In the genomic region with DNA sequence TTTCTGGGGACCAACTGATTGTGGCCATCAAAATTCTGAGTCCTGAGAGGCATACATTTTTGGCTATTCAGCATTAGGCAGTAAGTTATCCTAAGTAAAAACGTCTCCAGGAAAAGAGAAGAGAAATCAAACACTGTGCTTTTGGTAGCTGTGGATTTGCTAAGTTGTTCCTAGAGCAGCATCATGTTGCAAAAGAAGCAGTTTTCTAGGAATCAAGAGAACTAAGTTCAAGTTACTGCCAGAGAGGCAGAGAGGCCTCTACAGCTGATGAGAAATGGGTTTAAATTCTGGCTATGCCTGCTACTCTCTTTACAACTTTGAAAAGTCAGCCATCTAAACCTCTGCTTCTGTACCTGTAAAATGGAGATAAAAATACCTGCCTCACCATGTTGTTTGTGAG, we compare ENCODE assay signal across 1 cellular context.
TF ChIP-seq lines count a peak whose summit lies in the region.

No MANE protein-coding gene starts in this region.

TF ChIP-seq in GM23338, 12 proteins besides CTCF, POLR2A, EP300 and RAD21 (continued from another document):
- TF ChIP-seq, protein P1, sequence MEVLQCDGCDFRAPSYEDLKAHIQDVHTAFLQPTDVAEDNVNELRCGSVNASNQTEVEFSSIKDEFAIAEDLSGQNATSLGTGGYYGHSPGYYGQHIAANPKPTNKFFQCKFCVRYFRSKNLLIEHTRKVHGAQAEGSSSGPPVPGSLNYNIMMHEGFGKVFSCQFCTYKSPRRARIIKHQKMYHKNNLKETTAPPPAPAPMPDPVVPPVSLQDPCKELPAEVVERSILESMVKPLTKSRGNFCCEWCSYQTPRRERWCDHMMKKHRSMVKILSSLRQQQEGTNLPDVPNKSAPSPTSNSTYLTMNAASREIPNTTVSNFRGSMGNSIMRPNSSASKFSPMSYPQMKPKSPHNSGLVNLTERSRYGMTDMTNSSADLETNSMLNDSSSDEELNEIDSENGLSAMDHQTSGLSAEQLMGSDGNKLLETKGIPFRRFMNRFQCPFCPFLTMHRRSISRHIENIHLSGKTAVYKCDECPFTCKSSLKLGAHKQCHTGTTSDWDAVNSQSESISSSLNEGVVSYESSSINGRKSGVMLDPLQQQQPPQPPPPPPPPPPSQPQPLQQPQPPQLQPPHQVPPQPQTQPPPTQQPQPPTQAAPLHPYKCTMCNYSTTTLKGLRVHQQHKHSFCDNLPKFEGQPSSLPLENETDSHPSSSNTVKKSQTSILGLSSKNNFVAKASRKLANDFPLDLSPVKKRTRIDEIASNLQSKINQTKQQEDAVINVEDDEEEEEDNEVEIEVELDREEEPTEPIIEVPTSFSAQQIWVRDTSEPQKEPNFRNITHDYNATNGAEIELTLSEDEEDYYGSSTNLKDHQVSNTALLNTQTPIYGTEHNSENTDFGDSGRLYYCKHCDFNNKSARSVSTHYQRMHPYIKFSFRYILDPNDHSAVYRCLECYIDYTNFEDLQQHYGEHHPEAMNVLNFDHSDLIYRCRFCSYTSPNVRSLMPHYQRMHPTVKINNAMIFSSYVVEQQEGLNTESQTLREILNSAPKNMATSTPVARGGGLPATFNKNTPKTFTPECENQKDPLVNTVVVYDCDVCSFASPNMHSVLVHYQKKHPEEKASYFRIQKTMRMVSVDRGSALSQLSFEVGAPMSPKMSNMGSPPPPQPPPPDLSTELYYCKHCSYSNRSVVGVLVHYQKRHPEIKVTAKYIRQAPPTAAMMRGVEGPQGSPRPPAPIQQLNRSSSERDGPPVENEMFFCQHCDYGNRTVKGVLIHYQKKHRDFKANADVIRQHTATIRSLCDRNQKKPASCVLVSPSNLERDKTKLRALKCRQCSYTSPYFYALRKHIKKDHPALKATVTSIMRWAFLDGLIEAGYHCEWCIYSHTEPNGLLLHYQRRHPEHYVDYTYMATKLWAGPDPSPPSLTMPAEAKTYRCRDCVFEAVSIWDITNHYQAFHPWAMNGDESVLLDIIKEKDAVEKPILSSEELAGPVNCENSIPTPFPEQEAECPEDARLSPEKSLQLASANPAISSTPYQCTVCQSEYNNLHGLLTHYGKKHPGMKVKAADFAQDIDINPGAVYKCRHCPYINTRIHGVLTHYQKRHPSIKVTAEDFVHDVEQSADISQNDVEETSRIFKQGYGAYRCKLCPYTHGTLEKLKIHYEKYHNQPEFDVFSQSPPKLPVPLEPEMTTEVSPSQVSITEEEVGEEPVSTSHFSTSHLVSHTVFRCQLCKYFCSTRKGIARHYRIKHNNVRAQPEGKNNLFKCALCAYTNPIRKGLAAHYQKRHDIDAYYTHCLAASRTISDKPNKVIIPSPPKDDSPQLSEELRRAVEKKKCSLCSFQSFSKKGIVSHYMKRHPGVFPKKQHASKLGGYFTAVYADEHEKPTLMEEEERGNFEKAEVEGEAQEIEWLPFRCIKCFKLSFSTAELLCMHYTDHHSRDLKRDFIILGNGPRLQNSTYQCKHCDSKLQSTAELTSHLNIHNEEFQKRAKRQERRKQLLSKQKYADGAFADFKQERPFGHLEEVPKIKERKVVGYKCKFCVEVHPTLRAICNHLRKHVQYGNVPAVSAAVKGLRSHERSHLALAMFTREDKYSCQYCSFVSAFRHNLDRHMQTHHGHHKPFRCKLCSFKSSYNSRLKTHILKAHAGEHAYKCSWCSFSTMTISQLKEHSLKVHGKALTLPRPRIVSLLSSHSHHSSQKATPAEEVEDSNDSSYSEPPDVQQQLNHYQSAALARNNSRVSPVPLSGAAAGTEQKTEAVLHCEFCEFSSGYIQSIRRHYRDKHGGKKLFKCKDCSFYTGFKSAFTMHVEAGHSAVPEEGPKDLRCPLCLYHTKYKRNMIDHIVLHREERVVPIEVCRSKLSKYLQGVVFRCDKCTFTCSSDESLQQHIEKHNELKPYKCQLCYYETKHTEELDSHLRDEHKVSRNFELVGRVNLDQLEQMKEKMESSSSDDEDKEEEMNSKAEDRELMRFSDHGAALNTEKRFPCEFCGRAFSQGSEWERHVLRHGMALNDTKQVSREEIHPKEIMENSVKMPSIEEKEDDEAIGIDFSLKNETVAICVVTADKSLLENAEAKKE (CRISPR knock-in tag; IDR thresholded peaks at IDR 0.05), result no peak
- TF ChIP-seq ZNF331 (CRISPR knock-in tag; IDR thresholded peaks at IDR 0.05; ENCODE audit: low read depth) (no peak), NANOG (IDR thresholded peaks at IDR 0.05; ENCODE audit: borderline replicate concordance) (no peak), STAT1 (IDR thresholded peaks at IDR 0.05; ENCODE audit: unreplicated experiment) (no peak), EZH2 (IDR thresholded peaks at IDR 0.05; ENCODE audit: low read depth, unreplicated experiment) (no peak)
